Comparison of ENCODE assay signal across 8 cellular contexts in the genomic region with DNA sequence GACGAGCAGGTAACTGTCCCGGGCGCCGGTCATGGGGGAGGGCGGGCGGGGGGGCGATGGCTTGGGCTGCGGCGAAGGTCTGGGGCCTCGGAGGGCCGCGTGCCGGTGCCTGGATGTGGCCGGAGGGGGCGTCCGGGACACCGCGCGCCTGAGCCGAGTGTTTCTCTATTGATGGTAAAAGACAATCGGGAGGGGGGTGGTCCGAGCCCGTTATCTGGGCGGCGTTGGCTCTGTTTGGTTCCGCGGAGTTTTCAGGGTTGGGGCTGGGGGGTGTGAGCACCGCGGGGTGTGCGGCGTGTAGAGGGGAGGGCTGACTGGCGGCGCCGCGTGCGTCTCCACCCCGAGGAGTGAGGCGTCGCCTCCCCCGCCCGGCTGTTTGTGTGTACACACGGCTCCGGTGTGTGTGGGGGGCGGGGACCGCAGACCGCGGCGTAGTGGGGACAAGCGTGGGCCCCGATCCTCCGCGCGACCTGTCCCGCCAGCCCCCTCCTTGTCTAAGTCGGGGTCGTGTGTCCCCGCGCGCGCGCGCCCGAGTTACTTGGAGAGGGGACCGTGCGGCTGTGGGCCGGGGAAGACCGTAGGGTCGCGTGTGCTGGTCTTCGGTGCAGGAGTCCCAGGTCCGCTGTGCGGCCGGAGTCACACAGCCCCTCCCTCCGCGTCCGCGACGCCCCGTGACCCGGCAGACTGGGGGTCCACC. TPM values are rescaled to one million over a fixed set of nuclear protein-coding genes. Genes with fewer than 3 reads are reported as not detected.
DNase-seq lines count a peak whose midpoint lies in the region; ATAC-seq and TF ChIP-seq lines count a peak whose summit lies in the region.

No MANE protein-coding gene starts in this region.

- DNase-seq in NT2/D1 (ENCODE audit: low read depth, low spot score) (no peak), fibroblast of mammary gland (ENCODE audit: low read depth) (peak; percentile 47), myocyte (ENCODE audit: low read depth) (peak; percentile 71), thyroid gland (peak; percentile 49 to 57)
- peak; percentile 9 for DNase-seq in activated T-helper 1 cell treated with anti-CD3 and anti-CD28 coated beads, Interleukin-12 subunit alpha, Interleukin-12 subunit beta, Interleukin-2, Interleukin-4 antibody, amounts not matched to agents 30 ng/mL and 10 ng/mL and 1 ng/mL, durations not matched to agents 14 hours and 24 hours and 36 hours (ENCODE audit: low spot score)

- ATAC-seq in HG02885 (IDR thresholded peaks at IDR 0.05; ENCODE audit: poor library complexity, unreplicated experiment) (peak; percentile 55), GM21381 (IDR thresholded peaks at IDR 0.05; ENCODE audit: unreplicated experiment) (no peak)

- peak overlapping the region; percentile 71 for H3K4me3 ChIP-seq in NT2/D1 (ENCODE audit: insufficient read length, low read depth)
- H3K4me3 ChIP-seq in fibroblast of mammary gland (ENCODE audit: control insufficient read depth, low read depth, low read length) = peak overlapping the region; percentile 87
- H3K4me3 ChIP-seq in thyroid gland (replicated peaks in 1 of 3) = peak overlapping the region; percentile 51 to 90 (median 76)

- H3K36me3 Mint-ChIP-seq in activated T-helper 1 cell treated with anti-CD3 and anti-CD28 coated beads, Interleukin-12 subunit alpha, Interleukin-12 subunit beta, Interleukin-2, Interleukin-4 antibody, amounts not matched to agents 30 ng/mL and 10 ng/mL and 1 ng/mL, durations not matched to agents 14 hours and 24 hours and 36 hours (ENCODE audit: low read depth) = peaks cover 2% of the 10 kb centered on the region

- H3K9ac ChIP-seq in NT2/D1 (ENCODE audit: insufficient read length, low read depth) = peak overlapping the region; percentile 85

- peaks cover 13% of the 10 kb centered on the region for H3K4me1 ChIP-seq in NT2/D1 (ENCODE audit: insufficient read depth, insufficient read length)
- H3K4me1 ChIP-seq in thyroid gland = peaks cover 9 to 12% of the 10 kb centered on the region in 2 donors

- intact Hi-C loops in activated T-helper 1 cell treated with anti-CD3 and anti-CD28 coated beads, Interleukin-12 subunit alpha, Interleukin-12 subunit beta, Interleukin-2, Interleukin-4 antibody, amounts not matched to agents 30 ng/mL and 10 ng/mL and 1 ng/mL, durations not matched to agents 14 hours and 24 hours and 36 hours (cut with micrococcal nuclease) = loop anchor here (5.0 to 10.0 kb wide), 2 partner anchors 122 to 634 kb away; no protein-coding TSS in a partner anchor
- intact Hi-C loops in thyroid gland (cut with DNase I) = loop anchor here (10.0 kb wide), 1 partner anchor 66 kb away; no protein-coding TSS in a partner anchor

- peaks cover 17% of the 10 kb centered on the region for H3K4me1 Mint-ChIP-seq in activated T-helper 1 cell treated with anti-CD3 and anti-CD28 coated beads, Interleukin-12 subunit alpha, Interleukin-12 subunit beta, Interleukin-2, Interleukin-4 antibody, amounts not matched to agents 30 ng/mL and 10 ng/mL and 1 ng/mL, durations not matched to agents 14 hours and 24 hours and 36 hours (ENCODE audit: low read depth)

- 0 to 3% methylated on average over 13 to 18 of the region's 80 CpGs for WGBS in thyroid gland, 2 donors

- H3K36me3 ChIP-seq in NT2/D1 (ENCODE audit: insufficient read depth, insufficient read length, low read length) (peaks cover 7% of the 10 kb centered on the region), thyroid gland (no peaks in the 10 kb centered on the region)

- H3K4me3 Mint-ChIP-seq in activated T-helper 1 cell treated with anti-CD3 and anti-CD28 coated beads, Interleukin-12 subunit alpha, Interleukin-12 subunit beta, Interleukin-2, Interleukin-4 antibody, amounts not matched to agents 30 ng/mL and 10 ng/mL and 1 ng/mL, durations not matched to agents 14 hours and 24 hours and 36 hours = peak overlapping the region; percentile 90

- no peaks in the 10 kb centered on the region for H3K27me3 ChIP-seq in NT2/D1 (ENCODE audit: insufficient read depth, insufficient read length)
- H3K27me3 ChIP-seq in thyroid gland = no peaks in the 10 kb centered on the region

- no peaks in the 10 kb centered on the region for H3K9me3 Mint-ChIP-seq in activated T-helper 1 cell treated with anti-CD3 and anti-CD28 coated beads, Interleukin-12 subunit alpha, Interleukin-12 subunit beta, Interleukin-2, Interleukin-4 antibody, amounts not matched to agents 30 ng/mL and 10 ng/mL and 1 ng/mL, durations not matched to agents 14 hours and 24 hours and 36 hours

- TF ChIP-seq CTCF in GM12873 (IDR thresholded peaks at IDR 0.05; ENCODE audit: insufficient read depth, low read depth, low read length, missing control alignments) (peak; percentile 19), fibroblast of mammary gland (conservative IDR thresholded peaks at IDR 0.05; ENCODE audit: control insufficient read depth, insufficient read depth, low read depth, low read length) (no peak), thyroid gland (IDR thresholded peaks at IDR 0.05) (peak in 1 of 6 experiments; percentile 7)

- H3K27me3 Mint-ChIP-seq in activated T-helper 1 cell treated with anti-CD3 and anti-CD28 coated beads, Interleukin-12 subunit alpha, Interleukin-12 subunit beta, Interleukin-2, Interleukin-4 antibody, amounts not matched to agents 30 ng/mL and 10 ng/mL and 1 ng/mL, durations not matched to agents 14 hours and 24 hours and 36 hours (ENCODE audit: insufficient read depth) = peaks cover 36% of the 10 kb centered on the region

- H3K9me3 ChIP-seq in NT2/D1 (ENCODE audit: insufficient read depth, low read length) (no peaks in the 10 kb centered on the region), thyroid gland (no peaks in the 10 kb centered on the region)

- peak in 1 of 2 donors; percentile 3 for TF ChIP-seq POLR2A in thyroid gland (IDR thresholded peaks at IDR 0.05)

- peak overlapping the region; percentile 45 to 85 (median 85) for H3K27ac ChIP-seq in thyroid gland

- H3K27ac Mint-ChIP-seq in activated T-helper 1 cell treated with anti-CD3 and anti-CD28 coated beads, Interleukin-12 subunit alpha, Interleukin-12 subunit beta, Interleukin-2, Interleukin-4 antibody, amounts not matched to agents 30 ng/mL and 10 ng/mL and 1 ng/mL, durations not matched to agents 14 hours and 24 hours and 36 hours = no peak overlapping the region

RNA-seq across cellular contexts. Expression of a gene that starts 1.6 kb away (rescaled TPM):
- total RNA-seq in activated T-helper 1 cell treated with anti-CD3 and anti-CD28 coated beads, Interleukin-12 subunit alpha, Interleukin-12 subunit beta, Interleukin-2, Interleukin-4 antibody, amounts not matched to agents 30 ng/mL and 10 ng/mL and 1 ng/mL, durations not matched to agents 14 hours and 24 hours and 36 hours = 7.2 and 8.5 TPM in 2 replicates
- total RNA-seq in myocyte = 24.9 and 29.1 TPM in 2 replicates
- 148 TPM for polyA plus RNA-seq in myocyte (2012)
- total RNA-seq in thyroid gland = 10 to 100 TPM; 18.7 to 29.8 (median 23.6) TPM
